Comparison of ENCODE assay signal across 1 cellular context in the genomic region with DNA sequence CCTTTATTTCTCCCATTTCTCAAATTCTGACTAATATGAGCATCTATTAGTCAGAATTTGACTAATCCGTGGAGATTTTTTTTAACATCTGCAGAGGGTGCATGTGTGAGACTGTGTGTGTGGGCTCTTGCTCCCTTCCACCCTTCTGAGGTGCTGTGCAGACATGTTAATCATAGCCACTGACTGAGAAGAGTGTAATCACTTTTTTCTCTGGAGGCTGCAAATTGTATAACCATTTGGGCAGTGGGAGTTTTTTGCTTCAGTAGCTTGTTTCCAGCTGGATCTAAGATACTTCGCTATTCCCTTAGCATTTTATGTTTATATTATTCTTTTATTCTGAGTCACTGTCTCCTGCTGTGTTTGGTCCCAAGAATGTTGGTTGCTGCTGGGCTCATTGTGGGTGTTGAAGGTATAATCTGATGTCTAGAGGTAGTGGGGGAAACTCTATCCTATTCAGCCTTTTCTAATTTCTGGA.
TF ChIP-seq lines count a peak whose summit lies in the region.

No MANE protein-coding gene starts in this region.

TF ChIP-seq in GM12878, 131 proteins besides CTCF, POLR2A, EP300 and RAD21 (continued from another document):
- TF ChIP-seq USF1 (IDR thresholded peaks at IDR 0.05; ENCODE audit: borderline replicate concordance, extremely low read length, insufficient read depth, low read depth, low read length) = no peak
- TF ChIP-seq SPI1 (IDR thresholded peaks at IDR 0.05; ENCODE audit: borderline replicate concordance, insufficient read depth, low read depth, low read length) = no peak
- TF ChIP-seq IKZF1 (conservative IDR thresholded peaks at IDR 0.05) = peak; percentile 41; the same call in 1 of the 2 replicates
- no peak for TF ChIP-seq HCFC1 (IDR thresholded peaks at IDR 0.05; ENCODE audit: low read length)
- no peak for TF ChIP-seq E2F4 (IDR thresholded peaks at IDR 0.05; ENCODE audit: low read depth, low read length)
- TF ChIP-seq WRNIP1 (IDR thresholded peaks at IDR 0.05; ENCODE audit: borderline replicate concordance, low read depth, low read length) = no peak
- TF ChIP-seq, protein P1, sequence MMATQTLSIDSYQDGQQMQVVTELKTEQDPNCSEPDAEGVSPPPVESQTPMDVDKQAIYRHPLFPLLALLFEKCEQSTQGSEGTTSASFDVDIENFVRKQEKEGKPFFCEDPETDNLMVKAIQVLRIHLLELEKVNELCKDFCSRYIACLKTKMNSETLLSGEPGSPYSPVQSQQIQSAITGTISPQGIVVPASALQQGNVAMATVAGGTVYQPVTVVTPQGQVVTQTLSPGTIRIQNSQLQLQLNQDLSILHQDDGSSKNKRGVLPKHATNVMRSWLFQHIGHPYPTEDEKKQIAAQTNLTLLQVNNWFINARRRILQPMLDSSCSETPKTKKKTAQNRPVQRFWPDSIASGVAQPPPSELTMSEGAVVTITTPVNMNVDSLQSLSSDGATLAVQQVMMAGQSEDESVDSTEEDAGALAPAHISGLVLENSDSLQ (IDR thresholded peaks at IDR 0.05) = no peak
- TF ChIP-seq KLF5 (IDR thresholded peaks at IDR 0.05; ENCODE audit: partially characterized antibody) = no peak
- TF ChIP-seq IKZF2 (IDR thresholded peaks at IDR 0.05) = peak in 1 of 2 experiments; percentile 47; a peak in 1 of 4 replicates
- no peak for TF ChIP-seq ZNF622 (IDR thresholded peaks at IDR 0.05)
- no peak for TF ChIP-seq SUZ12 (IDR thresholded peaks at IDR 0.05; ENCODE audit: unreplicated experiment)
- no peak for TF ChIP-seq RCOR1 (conservative IDR thresholded peaks at IDR 0.05; ENCODE audit: low read depth, low read length)
- TF ChIP-seq ZNF274 (IDR thresholded peaks at IDR 0.05; ENCODE audit: insufficient read depth, insufficient read length) = no peak
- TF ChIP-seq FOXK2 (IDR thresholded peaks at IDR 0.05) = no peak
- TF ChIP-seq RFX5 (IDR thresholded peaks at IDR 0.05; ENCODE audit: low read depth, low read length) = no peak
- 0 out of 3 replicates have a peak, but pooled peaks have one; percentile 31 for TF ChIP-seq POU2F2 (IDR thresholded peaks at IDR 0.05; ENCODE audit: borderline replicate concordance, low read depth, low read length)
- TF ChIP-seq, protein P2, sequence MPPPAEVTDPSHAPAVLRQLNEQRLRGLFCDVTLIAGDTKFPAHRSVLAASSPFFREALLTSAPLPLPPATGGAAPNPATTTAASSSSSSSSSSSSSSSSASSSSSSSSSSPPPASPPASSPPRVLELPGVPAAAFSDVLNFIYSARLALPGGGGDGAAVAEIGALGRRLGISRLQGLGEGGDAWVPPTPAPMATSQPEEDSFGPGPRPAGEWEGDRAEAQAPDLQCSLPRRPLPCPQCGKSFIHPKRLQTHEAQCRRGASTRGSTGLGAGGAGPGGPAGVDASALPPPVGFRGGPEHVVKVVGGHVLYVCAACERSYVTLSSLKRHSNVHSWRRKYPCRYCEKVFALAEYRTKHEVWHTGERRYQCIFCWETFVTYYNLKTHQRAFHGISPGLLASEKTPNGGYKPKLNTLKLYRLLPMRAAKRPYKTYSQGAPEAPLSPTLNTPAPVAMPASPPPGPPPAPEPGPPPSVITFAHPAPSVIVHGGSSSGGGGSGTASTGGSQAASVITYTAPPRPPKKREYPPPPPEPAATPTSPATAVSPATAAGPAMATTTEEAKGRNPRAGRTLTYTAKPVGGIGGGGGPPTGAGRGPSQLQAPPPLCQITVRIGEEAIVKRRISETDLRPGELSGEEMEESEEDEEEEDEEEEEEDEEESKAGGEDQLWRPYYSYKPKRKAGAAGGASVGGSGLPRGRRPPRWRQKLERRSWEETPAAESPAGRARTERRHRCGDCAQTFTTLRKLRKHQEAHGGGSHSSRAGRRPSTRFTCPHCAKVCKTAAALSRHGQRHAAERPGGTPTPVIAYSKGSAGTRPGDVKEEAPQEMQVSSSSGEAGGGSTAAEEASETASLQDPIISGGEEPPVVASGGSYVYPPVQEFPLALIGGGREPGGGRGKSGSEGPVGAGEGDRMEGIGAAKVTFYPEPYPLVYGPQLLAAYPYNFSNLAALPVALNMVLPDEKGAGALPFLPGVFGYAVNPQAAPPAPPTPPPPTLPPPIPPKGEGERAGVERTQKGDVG (CRISPR knock-in tag; IDR thresholded peaks at IDR 0.05) = no peak
